Comparison of ENCODE assay signal across 8 cellular contexts in genomic region chr15:35545316-35545824, GRCh38. TPM values are rescaled to one million over a fixed set of nuclear protein-coding genes. Genes with fewer than 3 reads are reported as not detected.
DNase-seq lines count a peak whose midpoint lies in the region; ATAC-seq and TF ChIP-seq lines count a peak whose summit lies in the region.

No MANE protein-coding gene starts in this region.

- H3K4me3 Mint-ChIP-seq in CD4-positive, alpha-beta T cell, result peak overlapping the region; percentile 93

- no peaks in the 10 kb centered on the region for H3K9me3 Mint-ChIP-seq in CD4-positive, alpha-beta T cell

- H3K9me3 ChIP-seq in CD4-positive, alpha-beta T cell (ENCODE audit: control insufficient read depth, low read length), result no peaks in the 10 kb centered on the region

- no peaks in the 10 kb centered on the region for H3K27me3 Mint-ChIP-seq in CD4-positive, alpha-beta T cell

- peaks cover 32% of the 10 kb centered on the region for H3K4me1 Mint-ChIP-seq in CD4-positive, alpha-beta T cell (ENCODE audit: low read depth)

- intact Hi-C loops in CD4-positive, alpha-beta T cell (cut with DNase I, micrococcal nuclease), result loop anchor here (5.0 to 10.0 kb wide), 3 partner anchors 558 to 1032 kb away; partner anchors contain the start of genes CDIN1 (in 2 of the 2) and ZNF770 (in 1 of the 2)

- peak overlapping the region; percentile 79 for H3K27ac ChIP-seq in CD4-positive, alpha-beta T cell (ENCODE audit: low read depth, low read length)

- peak overlapping the region; percentile 96 for H3K27ac Mint-ChIP-seq in CD4-positive, alpha-beta T cell

- peak; percentile 10 for ATAC-seq in CD4-positive, alpha-beta T cell (ENCODE audit: poor library complexity)
- ATAC-seq in GM19324 (IDR thresholded peaks at IDR 0.05; ENCODE audit: low FRiP score, unreplicated experiment), result peak; percentile 25
- peak; percentile 18 for ATAC-seq in HG03439 (IDR thresholded peaks at IDR 0.05; ENCODE audit: unreplicated experiment)

- peak in 3 of 10 experiments; percentile 0 to 4 (median 3) for DNase-seq in CD4-positive, alpha-beta T cell
- peak; percentile 17 to 35 for DNase-seq in SHP77 (lab: John Stamatoyannopoulos, UW)
- DNase-seq in cerebellar cortex (ENCODE audit: low spot score), result peak; percentile 68
- peak; percentile 84 for DNase-seq in kidney glomerular epithelial cell (lab: John Stamatoyannopoulos, UW)
- DNase-seq in stimulated activated CD4-positive, alpha-beta T cell treated with anti-CD3 and anti-CD28 coated beads, Interleukin-4, amount 100 ng/mL, for 1 hour, result peak; percentile 30
- no peak for DNase-seq in NCI-H1436 treated with DMSO at 0.1 percent for 48 hours (lab: John Stamatoyannopoulos, UW)

- POLR2A ChIA-PET in CD4-positive, alpha-beta T cell (lab: Charles Lee), result interaction anchor here (1.1 to 1.6 kb wide), 3 partner anchors 7 to 1034 kb away, joined by 4 to 7 read pairs (median 6); partner anchors contain the start of genes AQR and CDIN1

- CTCF ChIA-PET in CD4-positive, alpha-beta T cell (lab: Charles Lee), result interaction anchor here (1.1 kb wide), 1 partner anchor 27 kb away, joined by 3 read pairs; no protein-coding TSS in a partner anchor

- no peaks in the 10 kb centered on the region for H3K27me3 ChIP-seq in CD4-positive, alpha-beta T cell (ENCODE audit: control insufficient read depth, insufficient read depth, low read length)

- no peak for TF ChIP-seq CTCF in CD4-positive, alpha-beta T cell (IDR thresholded peaks at IDR 0.05)

- H3K36me3 Mint-ChIP-seq in CD4-positive, alpha-beta T cell (ENCODE audit: low read depth), result peaks cover 7% of the 10 kb centered on the region

RNA-seq across cellular contexts. Expression of gene DPH6, which starts 0.6 kb away (rescaled TPM):
- 1 to 10 TPM; 7.0 to 8.0 TPM for total RNA-seq in CD4-positive, alpha-beta T cell
